11 cellular contexts compared by ENCODE assay signal in the genomic region with DNA sequence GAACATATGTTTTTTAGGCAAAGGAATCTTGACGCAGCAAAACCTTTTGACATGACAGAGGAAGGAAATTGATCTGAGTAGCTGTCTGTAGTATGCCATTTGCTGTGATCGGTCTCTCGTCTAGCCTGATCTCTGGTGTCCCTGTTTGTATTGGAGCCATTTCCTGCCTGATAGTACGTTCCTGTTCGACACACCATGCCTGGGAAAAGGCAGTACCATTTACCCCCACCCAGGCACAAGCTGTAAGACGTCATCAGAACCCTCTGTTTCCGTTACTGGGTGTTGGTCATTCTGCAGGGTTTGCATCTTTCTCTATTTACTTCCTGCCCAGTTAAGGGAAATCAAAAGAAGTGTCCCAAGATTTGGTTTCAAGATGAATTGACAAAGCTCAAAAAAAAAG.
DNase-seq lines count a peak whose midpoint lies in the region; ATAC-seq and TF ChIP-seq lines count a peak whose summit lies in the region.
"Had no signal": no experiment of that assay in that cellular context is flagged by ENCODE, and none has a peak within 500 bp of the region (broad histone marks: within the 10 kb centered on the region; RNA-seq: fewer than 3 reads in every experiment).

No MANE protein-coding gene starts in this region.

- H3K4me3 ChIP-seq in effector memory CD4-positive, alpha-beta T cell (ENCODE audit: insufficient read depth, low read depth, low read length, poor library complexity, severe bottlenecking) = peak overlapping the region; percentile 11
- H3K4me3 ChIP-seq in mucosa of descending colon (no peak overlapping the region), upper lobe of right lung (peak overlapping the region; percentile 13)
- H3K4me3 ChIP-seq: prostate gland had no signal

- H3K27ac Mint-ChIP-seq in activated naive CD4-positive, alpha-beta T cell treated with anti-CD3 and anti-CD28 coated beads, Interleukin-2, amount 50 U/mL, for 24 hours = no peak overlapping the region

- H3K9me3 ChIP-seq in effector memory CD4-positive, alpha-beta T cell (ENCODE audit: control insufficient read depth, low read length) = no peaks in the 10 kb centered on the region
- no peaks in the 10 kb centered on the region for H3K9me3 ChIP-seq in mucosa of descending colon
- no peaks in the 10 kb centered on the region for H3K9me3 ChIP-seq in upper lobe of right lung
- H3K9me3 ChIP-seq: prostate gland had no signal

- no peak overlapping the region for H3K27ac ChIP-seq in effector memory CD4-positive, alpha-beta T cell (ENCODE audit: insufficient read depth, low read length, poor library complexity, severe bottlenecking)
- peak overlapping the region; percentile 49 for H3K27ac ChIP-seq in upper lobe of right lung
- H3K27ac ChIP-seq: prostate gland had no signal

- H3K4me1 ChIP-seq in effector memory CD4-positive, alpha-beta T cell (ENCODE audit: control insufficient read depth, insufficient read depth, low read length, poor library complexity, severe bottlenecking) = no peaks in the 10 kb centered on the region
- H3K4me1 ChIP-seq in mucosa of descending colon (ENCODE audit: low read depth) = no peaks in the 10 kb centered on the region
- H3K4me1 ChIP-seq in upper lobe of right lung = peaks cover 12% of the 10 kb centered on the region
- H3K4me1 ChIP-seq: prostate gland had no signal

- H3K27me3 Mint-ChIP-seq in activated naive CD4-positive, alpha-beta T cell treated with anti-CD3 and anti-CD28 coated beads, Interleukin-2, amount 50 U/mL, for 24 hours = no peaks in the 10 kb centered on the region

- ATAC-seq in mucosa of descending colon (peak; percentile 64), upper lobe of right lung (peak; percentile 90), GM21381 (IDR thresholded peaks at IDR 0.05; ENCODE audit: unreplicated experiment) (no peak)
- ATAC-seq: Panc1 had no signal

- no peaks in the 10 kb centered on the region for H3K27me3 ChIP-seq in effector memory CD4-positive, alpha-beta T cell (replicated peaks; ENCODE audit: control insufficient read depth, insufficient read depth, low read length, poor library complexity, severe bottlenecking)
- no peaks in the 10 kb centered on the region for H3K27me3 ChIP-seq in upper lobe of right lung

- no peaks in the 10 kb centered on the region for H3K36me3 ChIP-seq in effector memory CD4-positive, alpha-beta T cell (ENCODE audit: control insufficient read depth, insufficient read depth, low read length)
- no peaks in the 10 kb centered on the region for H3K36me3 ChIP-seq in mucosa of descending colon (ENCODE audit: low read depth)
- H3K36me3 ChIP-seq in upper lobe of right lung = no peaks in the 10 kb centered on the region
- H3K36me3 ChIP-seq: prostate gland had no signal

- peak overlapping the region; percentile 6 for H3K4me3 Mint-ChIP-seq in activated naive CD4-positive, alpha-beta T cell treated with anti-CD3 and anti-CD28 coated beads, Interleukin-2, amount 50 U/mL, for 24 hours

- DNase-seq in activated naive CD4-positive, alpha-beta T cell treated with Interleukin-2 at 50 U/mL for 16 hours = no peak
- DNase-seq in effector memory CD4-positive, alpha-beta T cell = no peak
- DNase-seq in mucosa of descending colon (peak in 1 of 3 donors; percentile 27), upper lobe of right lung (no peak), NCI-H774 (lab: John Stamatoyannopoulos, UW) (no peak), NAMALWA (ENCODE audit: low spot score) (no peak)
- DNase-seq: AML-193 had no signal

- H3K36me3 Mint-ChIP-seq in activated naive CD4-positive, alpha-beta T cell treated with anti-CD3 and anti-CD28 coated beads, Interleukin-2, amount 50 U/mL, for 24 hours = no peaks in the 10 kb centered on the region

- H3K9me3 Mint-ChIP-seq in activated naive CD4-positive, alpha-beta T cell treated with anti-CD3 and anti-CD28 coated beads, Interleukin-2, amount 50 U/mL, for 24 hours = no peaks in the 10 kb centered on the region

- intact Hi-C loops in mucosa of descending colon (cut with DNase I, micrococcal nuclease) (no loop called here), upper lobe of right lung (cut with DNase I) (no loop called here)

- TF ChIP-seq CTCF in mucosa of descending colon (IDR thresholded peaks at IDR 0.05) = no peak
- TF ChIP-seq CTCF in upper lobe of right lung (IDR thresholded peaks at IDR 0.05) = no peak

- peaks cover 9% of the 10 kb centered on the region for H3K4me1 Mint-ChIP-seq in activated naive CD4-positive, alpha-beta T cell treated with anti-CD3 and anti-CD28 coated beads, Interleukin-2, amount 50 U/mL, for 24 hours
